In the genomic region with DNA sequence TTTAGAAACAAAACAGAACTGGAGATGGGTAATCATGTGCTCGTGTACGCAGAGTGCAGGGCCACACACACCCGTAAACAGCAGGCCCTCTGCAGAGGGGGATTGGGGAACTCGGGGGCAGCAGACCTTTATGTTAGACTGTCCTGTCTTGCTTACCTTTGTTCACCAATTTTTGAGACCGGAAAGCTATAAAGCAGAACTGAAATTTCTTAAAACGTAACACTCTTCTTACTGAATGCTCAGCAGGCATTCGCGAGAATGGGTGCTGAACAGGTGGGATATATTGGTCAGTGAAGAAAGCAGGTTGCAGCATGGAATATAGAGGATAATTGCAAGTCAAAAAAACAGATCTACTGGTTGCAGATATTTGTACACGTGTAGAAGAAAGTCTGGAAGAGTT, we compare ENCODE assay signal across 24 cellular contexts.
DNase-seq lines count a peak whose midpoint lies in the region; ATAC-seq and TF ChIP-seq lines count a peak whose summit lies in the region.
"Had no signal": no experiment of that assay in that cellular context is flagged by ENCODE, and none has a peak within 500 bp of the region (broad histone marks: within the 10 kb centered on the region; RNA-seq: fewer than 3 reads in every experiment).

No MANE protein-coding gene starts in this region.

- no peaks in the 10 kb centered on the region for H3K36me3 ChIP-seq in BLaER1
- H3K36me3 ChIP-seq in OCI-LY3 (replicated peaks; ENCODE audit: low read depth, low read length): no peaks in the 10 kb centered on the region
- H3K36me3 ChIP-seq: SJSA1 had no signal

- H3K4me3 ChIP-seq in BLaER1: no peak overlapping the region
- no peak overlapping the region for H3K4me3 ChIP-seq in OCI-LY3 (ENCODE audit: low read length)
- H3K4me3 ChIP-seq: K562, SJSA1 had no signal

- H3K27me3 ChIP-seq in BLaER1 (peaks cover 38% of the 10 kb centered on the region), OCI-LY3 (ENCODE audit: low read depth, low read length) (peaks cover 43% of the 10 kb centered on the region)
- H3K27me3 ChIP-seq: SJSA1 had no signal

- no peaks in the 10 kb centered on the region for H3K79me2 ChIP-seq in OCI-LY3 (ENCODE audit: low read length)

- H3K4me1 ChIP-seq in BLaER1 (peaks cover 31% of the 10 kb centered on the region), OCI-LY3 (ENCODE audit: low read length) (peaks cover 9% of the 10 kb centered on the region)

- no peak overlapping the region for H2AFZ ChIP-seq in OCI-LY3 (ENCODE audit: low read depth, low read length)

- DNase-seq in mesenteric fat pad (ENCODE audit: low spot score): peak; percentile 11
- no peak for DNase-seq in NCI-H1092 treated with DMSO at 0.1 percent for 48 hours (lab: John Stamatoyannopoulos, UW)
- no peak for DNase-seq in left lobe of liver (ENCODE audit: low spot score)
- DNase-seq in stimulated activated CD4-positive, alpha-beta T cell treated with anti-CD3 and anti-CD28 coated beads, Interleukin-15, amount 100 ng/mL, for 24 hours: no peak
- no peak for DNase-seq in activated T-cell treated with anti-CD3 and anti-CD28 coated beads, Interleukin-2, amount 50 U/mL, for 4 hours
- DNase-seq: CD4-positive, CD25-positive, alpha-beta regulatory T cell; DMS153; DND-41; H7; Kasumi-1; MV-4-11; NCI-H1694; NCI-H2029 treated with DMSO at 0.1 percent for 48 hours; NCI-H226; NCI-H510A; NCI-H69 had no signal

- no peaks in the 10 kb centered on the region for H3K9me3 Mint-ChIP-seq in activated T-cell treated with anti-CD3 and anti-CD28 coated beads, Interleukin-2, amount 50 U/mL, for 4 hours

- peak overlapping the region; percentile 47 for H3K4me2 ChIP-seq in BLaER1
- H3K4me2 ChIP-seq in OCI-LY3 (ENCODE audit: low read length): peak overlapping the region; percentile 50

- ATAC-seq in GM21619 (IDR thresholded peaks at IDR 0.05; ENCODE audit: unreplicated experiment) (peak; percentile 56), left lobe of liver (no peak)
- no peak for ATAC-seq in activated T-cell treated with anti-CD3 and anti-CD28 coated beads, Interleukin-2, amount 50 U/mL, for 4 hours
- ATAC-seq: K562, Right ventricle myocardium inferior had no signal

- no peaks in the 10 kb centered on the region for H4K20me1 ChIP-seq in BLaER1
- H4K20me1 ChIP-seq in OCI-LY3 (ENCODE audit: insufficient read depth, low read length): no peaks in the 10 kb centered on the region

- H3K27ac ChIP-seq in BLaER1: no peak overlapping the region
- H3K27ac ChIP-seq in OCI-LY3 (ENCODE audit: low read length): no peak overlapping the region
- H3K27ac ChIP-seq: 22Rv1, SJSA1 had no signal

- no peak for TF ChIP-seq CTCF in OCI-LY3 (IDR thresholded peaks at IDR 0.05; ENCODE audit: low read depth, low read length)

- H3K4me3 Mint-ChIP-seq in activated T-cell treated with anti-CD3 and anti-CD28 coated beads, Interleukin-2, amount 50 U/mL, for 4 hours: no peak overlapping the region
- H3K4me3 Mint-ChIP-seq: B cell; CD4-positive, CD25-positive, alpha-beta regulatory T cell had no signal

- no peak overlapping the region for H3K9ac ChIP-seq in BLaER1
- H3K9ac ChIP-seq in OCI-LY3 (ENCODE audit: low read length): no peak overlapping the region

- H3K9me3 ChIP-seq in BLaER1 (peaks cover 18% of the 10 kb centered on the region; the same call in 1 of the 2 replicates), OCI-LY3 (ENCODE audit: insufficient read depth, low read length) (no peaks in the 10 kb centered on the region)
- H3K9me3 ChIP-seq: SJSA1 had no signal

- H3K4me1 Mint-ChIP-seq in activated T-cell treated with anti-CD3 and anti-CD28 coated beads, Interleukin-2, amount 50 U/mL, for 4 hours (ENCODE audit: low read depth): peaks cover 2% of the 10 kb centered on the region
- H3K4me1 Mint-ChIP-seq: B cell had no signal

- no peaks in the 10 kb centered on the region for H3K36me3 Mint-ChIP-seq in activated T-cell treated with anti-CD3 and anti-CD28 coated beads, Interleukin-2, amount 50 U/mL, for 4 hours (ENCODE audit: insufficient read depth)
- H3K36me3 Mint-ChIP-seq: CD4-positive, CD25-positive, alpha-beta regulatory T cell had no signal

- H3K27me3 Mint-ChIP-seq in activated T-cell treated with anti-CD3 and anti-CD28 coated beads, Interleukin-2, amount 50 U/mL, for 4 hours (ENCODE audit: low read depth): peaks cover 10% of the 10 kb centered on the region
